12 cellular contexts compared by ENCODE assay signal in genomic region chr1:35932941-35933340, GRCh38. TPM values are rescaled to one million over a fixed set of nuclear protein-coding genes. Genes with fewer than 3 reads are reported as not detected.
DNase-seq lines count a peak whose midpoint lies in the region; ATAC-seq and TF ChIP-seq lines count a peak whose summit lies in the region.
"Had no signal": no experiment of that assay in that cellular context is flagged by ENCODE, and none has a peak within 500 bp of the region (broad histone marks: within the 10 kb centered on the region; RNA-seq: fewer than 3 reads in every experiment).

No MANE protein-coding gene starts in this region.

- no peak for ATAC-seq in activated naive CD8-positive, alpha-beta T cell treated with anti-CD3 and anti-CD28 coated beads, Interleukin-2, amount 50 U/mL, for 24 hours
- no peak for ATAC-seq in HG03175 (IDR thresholded peaks at IDR 0.05; ENCODE audit: unreplicated experiment)
- ATAC-seq: left lung had no signal

- no peaks in the 10 kb centered on the region for H3K9me3 Mint-ChIP-seq in T-helper 2 cell treated with Interferon-gamma antibody and Interleukin-4, amounts not matched to agents 5 μg/mL and 100 μg/mL, for 36 hours
- no peaks in the 10 kb centered on the region for H3K9me3 Mint-ChIP-seq in activated naive CD8-positive, alpha-beta T cell treated with anti-CD3 and anti-CD28 coated beads, Interleukin-2, amount 50 U/mL, for 24 hours
- H3K9me3 Mint-ChIP-seq in nephron progenitor cell, result peaks cover 8% of the 10 kb centered on the region
- H3K9me3 Mint-ChIP-seq in chondrocyte (ENCODE audit: low read depth), result no peaks in the 10 kb centered on the region

- H3K4me1 Mint-ChIP-seq in T-helper 2 cell treated with Interferon-gamma antibody and Interleukin-4, amounts not matched to agents 5 μg/mL and 100 μg/mL, for 36 hours (ENCODE audit: low read depth), result peaks cover 34% of the 10 kb centered on the region
- peaks cover 53% of the 10 kb centered on the region for H3K4me1 Mint-ChIP-seq in activated naive CD8-positive, alpha-beta T cell treated with anti-CD3 and anti-CD28 coated beads, Interleukin-2, amount 50 U/mL, for 24 hours
- H3K4me1 Mint-ChIP-seq in nephron progenitor cell (peaks cover 48% of the 10 kb centered on the region), chondrocyte (ENCODE audit: low read depth) (peaks cover 56% of the 10 kb centered on the region)

- H3K27ac Mint-ChIP-seq in T-helper 2 cell treated with Interferon-gamma antibody and Interleukin-4, amounts not matched to agents 5 μg/mL and 100 μg/mL, for 36 hours, result peak overlapping the region; percentile 81
- no peak overlapping the region for H3K27ac Mint-ChIP-seq in activated naive CD8-positive, alpha-beta T cell treated with anti-CD3 and anti-CD28 coated beads, Interleukin-2, amount 50 U/mL, for 24 hours
- H3K27ac Mint-ChIP-seq in nephron progenitor cell (no peak overlapping the region), chondrocyte (ENCODE audit: unreplicated experiment) (no peak overlapping the region)

- DNase-seq in T-helper 2 cell treated with Interferon-gamma antibody and Interleukin-4, amounts not matched to agents 5 μg/mL and 100 μg/mL, for 36 hours (ENCODE audit: low spot score), result no peak
- no peak for DNase-seq in T-helper 2 cell
- peak; percentile 59 for DNase-seq in Karpas-422
- no peak for DNase-seq in activated naive CD8-positive, alpha-beta T cell treated with anti-CD3 and anti-CD28 coated beads, Interleukin-2, amount 50 U/mL, for 24 hours
- DNase-seq in nephron progenitor cell, result no peak
- no peak for DNase-seq in chondrocyte (ENCODE audit: low spot score)
- no peak for DNase-seq in MG63
- DNase-seq: caudate nucleus, foreskin fibroblast, left lung, NCI-H510A had no signal

- no peaks in the 10 kb centered on the region for H3K27me3 Mint-ChIP-seq in T-helper 2 cell treated with Interferon-gamma antibody and Interleukin-4, amounts not matched to agents 5 μg/mL and 100 μg/mL, for 36 hours (ENCODE audit: low read depth)
- no peaks in the 10 kb centered on the region for H3K27me3 Mint-ChIP-seq in activated naive CD8-positive, alpha-beta T cell treated with anti-CD3 and anti-CD28 coated beads, Interleukin-2, amount 50 U/mL, for 24 hours
- H3K27me3 Mint-ChIP-seq in nephron progenitor cell (ENCODE audit: low read depth, poor library complexity) (no peaks in the 10 kb centered on the region), chondrocyte (ENCODE audit: low read depth) (no peaks in the 10 kb centered on the region)

- peaks cover 45% of the 10 kb centered on the region for H3K4me1 ChIP-seq in Karpas-422 (ENCODE audit: low read length)

- H3K36me3 ChIP-seq in Karpas-422 (ENCODE audit: insufficient read depth, low read length) (0 out of 2 replicates have a peak, but pooled peaks cover 6% of the 10 kb centered on the region), MG63 (no peaks in the 10 kb centered on the region)
- H3K36me3 ChIP-seq: left lung had no signal

- no peak for TF ChIP-seq CTCF in nephron progenitor cell (IDR thresholded peaks at IDR 0.05)
- TF ChIP-seq CTCF in chondrocyte (IDR thresholded peaks at IDR 0.05), result no peak

- peak overlapping the region; percentile 94 for H3K9ac ChIP-seq in Karpas-422 (ENCODE audit: low read length)

- H3K79me2 ChIP-seq in Karpas-422 (ENCODE audit: low read length), result peaks cover 81% of the 10 kb centered on the region

- peak overlapping the region; percentile 81 for H3K4me3 ChIP-seq in Karpas-422 (ENCODE audit: low read length)
- no peak overlapping the region for H3K4me3 ChIP-seq in MG63

- H3K27me3 ChIP-seq in Karpas-422 (ENCODE audit: low read length) (no peaks in the 10 kb centered on the region), MG63 (no peaks in the 10 kb centered on the region)
- H3K27me3 ChIP-seq: left lung had no signal

- H3K9me3 ChIP-seq in Karpas-422 (ENCODE audit: low read length), result no peaks in the 10 kb centered on the region
- no peaks in the 10 kb centered on the region for H3K9me3 ChIP-seq in MG63
- H3K9me3 ChIP-seq: left lung had no signal

- no peaks in the 10 kb centered on the region for H4K20me1 ChIP-seq in Karpas-422 (ENCODE audit: insufficient read depth, low read depth, low read length)

- H3K4me2 ChIP-seq in Karpas-422 (ENCODE audit: low read depth, low read length, poor library complexity, severe bottlenecking), result peak overlapping the region; percentile 77

- H3K4me3 Mint-ChIP-seq in T-helper 2 cell treated with Interferon-gamma antibody and Interleukin-4, amounts not matched to agents 5 μg/mL and 100 μg/mL, for 36 hours, result peak overlapping the region; percentile 89
- peak overlapping the region; percentile 96 for H3K4me3 Mint-ChIP-seq in activated naive CD8-positive, alpha-beta T cell treated with anti-CD3 and anti-CD28 coated beads, Interleukin-2, amount 50 U/mL, for 24 hours
- H3K4me3 Mint-ChIP-seq in nephron progenitor cell (peak overlapping the region; percentile 96), chondrocyte (ENCODE audit: unreplicated experiment) (no peak overlapping the region)

- H3K36me3 Mint-ChIP-seq in T-helper 2 cell treated with Interferon-gamma antibody and Interleukin-4, amounts not matched to agents 5 μg/mL and 100 μg/mL, for 36 hours (ENCODE audit: low read depth), result peaks cover 2% of the 10 kb centered on the region
- no peaks in the 10 kb centered on the region for H3K36me3 Mint-ChIP-seq in activated naive CD8-positive, alpha-beta T cell treated with anti-CD3 and anti-CD28 coated beads, Interleukin-2, amount 50 U/mL, for 24 hours (ENCODE audit: low read depth)
- H3K36me3 Mint-ChIP-seq in nephron progenitor cell (ENCODE audit: low read depth) (peaks cover 15% of the 10 kb centered on the region), chondrocyte (ENCODE audit: low read depth) (no peaks in the 10 kb centered on the region)

- H2AFZ ChIP-seq in Karpas-422 (ENCODE audit: low read length), result no peak overlapping the region

- peak overlapping the region; percentile 76 for H3K27ac ChIP-seq in Karpas-422 (ENCODE audit: low read length)

- H3K9me2 ChIP-seq in Karpas-422 (replicated peaks; ENCODE audit: insufficient read depth, low read length), result no peaks in the 10 kb centered on the region

RNA-seq across cellular contexts. Expression of gene AGO3, which starts 2.0 kb away (rescaled TPM):
- 21.2 and 46.8 TPM in 2 replicates for total RNA-seq in Karpas-422 (2014; rRNA removed; shearing (Covaris generic); ENCODE audit: low replicate concordance)
- total RNA-seq in chondrocyte, result 26.0 to 34.5 TPM (median 26.1 TPM) in 3 replicates
- 4.3 and 31.5 TPM in 2 replicates for total RNA-seq in MG63 (2014; rRNA removed; shearing (Covaris generic); ENCODE audit: low replicate concordance)

RNA-seq across cellular contexts. Expression of gene AGO1, which starts 49.9 kb away (rescaled TPM):
- total RNA-seq in Karpas-422 (2014; rRNA removed; shearing (Covaris generic); ENCODE audit: low replicate concordance), result 18.7 and 21.4 TPM in 2 replicates
- total RNA-seq in chondrocyte, result 23.5 to 35.8 TPM (median 24.6 TPM) in 3 replicates
- 3.6 and 8.8 TPM in 2 replicates for total RNA-seq in MG63 (2014; rRNA removed; shearing (Covaris generic); ENCODE audit: low replicate concordance)
